Comparison of ENCODE assay signal across 9 cellular contexts in genomic region chr11:59611570-59612565, GRCh38. TPM values are rescaled to one million over a fixed set of nuclear protein-coding genes. Genes with fewer than 3 reads are reported as not detected.
DNase-seq lines count a peak whose midpoint lies in the region; ATAC-seq, FAIRE-seq and TF ChIP-seq lines count a peak whose summit lies in the region.
"Had no signal": no experiment of that assay in that cellular context is flagged by ENCODE, and none has a peak within 500 bp of the region (broad histone marks: within the 10 kb centered on the region; RNA-seq: fewer than 3 reads in every experiment).

No MANE protein-coding gene starts in this region.

- peaks cover 68% of the 10 kb centered on the region for H3K79me2 ChIP-seq in K562 (ENCODE audit: control insufficient read depth, insufficient read depth, low read length)

- FAIRE-seq in K562 (lab: Jason Lieb, UNC) = no peak

- peaks cover 68% of the 10 kb centered on the region for H3K36me3 ChIP-seq in K562 (ENCODE audit: control insufficient read depth, insufficient read depth, low read length)

- no peak overlapping the region for H3K4me3 ChIP-seq in K562

- peak; percentile 1 for DNase-seq in COR-L47 (lab: John Stamatoyannopoulos, UW)
- DNase-seq in NCI-H1105 treated with DMSO at 0.1 percent for 48 hours (lab: John Stamatoyannopoulos, UW) = peak; percentile 84
- no peak for DNase-seq in K562 (ENCODE audit: extremely low read depth in 1 of 4, low spot score in 3 of 4)
- peak; percentile 86 for DNase-seq in myocyte (ENCODE audit: low read depth)
- no peak for DNase-seq in activated CD8-positive, alpha-beta memory T cell treated with anti-CD3 and anti-CD28 coated beads for 24 hours
- DNase-seq in activated CD8-positive, alpha-beta memory T cell treated with anti-CD3 and anti-CD28 coated beads, Interleukin-2, amount 50 U/mL, for 48 hours = no peak
- DNase-seq: central memory CD4-positive, alpha-beta T cell had no signal

- POLR2A ChIA-PET in K562 (lab: Yijun Ruan, JAX) = interaction anchor here (0.9 to 1.3 kb wide), 12 partner anchors 8 to 70 kb away, joined by 3 to 4 read pairs (median 3); partner anchors contain the start of gene PATL1

- no peak; the same call in 1 of the 2 replicates for TF ChIP-seq POLR2A in K562 (conservative IDR thresholded peaks at IDR 0.05)

- H3K27me3 ChIP-seq in K562 (ENCODE audit: control insufficient read depth in 2 of 2, insufficient read depth in 2 of 2, low read length in 2 of 2) = no peaks in the 10 kb centered on the region

- 62% methylated on average over 6 of the region's 6 CpGs for WGBS in K562 (ENCODE audit: insufficient coverage, low coverage, missing lambda C conversion rate)

- no peak for ATAC-seq in K562
- no peak for ATAC-seq in HG02884 (IDR thresholded peaks at IDR 0.05; ENCODE audit: unreplicated experiment)
- ATAC-seq in GM19452 (IDR thresholded peaks at IDR 0.05; ENCODE audit: unreplicated experiment) = no peak

- peaks cover 3 to 26% of the 10 kb centered on the region in 2 experiments; a peak in 4 of 5 replicates for H3K4me1 ChIP-seq in K562 (replicated peaks in 1 of 2; ENCODE audit: control insufficient read depth in 2 of 2, insufficient read depth in 2 of 2, low read length in 2 of 2)

- no peaks in the 10 kb centered on the region for H3K9me3 ChIP-seq in K562 (replicated peaks; ENCODE audit: control insufficient read depth, insufficient read depth, low read depth, low read length)

- H4K20me1 ChIP-seq in K562 (replicated peaks; ENCODE audit: control insufficient read depth, insufficient read depth, low read length) = peaks cover 6% of the 10 kb centered on the region; the same call in 1 of the 2 replicates

- H3K4me2 ChIP-seq in K562 (ENCODE audit: insufficient read depth, low read length) = no peak overlapping the region

- H3K27ac ChIP-seq in K562 (ENCODE audit: extremely low read depth, low read depth, low read length) = no peak overlapping the region

- BruUV-seq in K562 (replicated peaks; lab: Mats Ljungman, UMichigan) = no TSS peak

- intact Hi-C loops in K562 (cut with micrococcal nuclease) = no loop called here

- TF ChIP-seq EP300 in K562 (IDR thresholded peaks at IDR 0.05; ENCODE audit: low read length) = no peak

- no peak overlapping the region for H2AFZ ChIP-seq in K562 (ENCODE audit: low read depth, low read length)

- TF ChIP-seq CTCF in K562 (IDR thresholded peaks at IDR 0.05 in 2 of 3, conservative IDR thresholded peaks at IDR 0.05 in 1 of 3; ENCODE audit: insufficient read depth in 2 of 3, low read depth in 1 of 3, low read length in 3 of 3) = no peak

- CTCF ChIA-PET in K562 (lab: Yijun Ruan, JAX; ENCODE audit: low intra/inter-chr PET ratio) = interaction anchor here (0.6 kb wide), 1 partner anchor 1787 kb away, joined by 3 read pairs; no protein-coding TSS in a partner anchor

- no peak overlapping the region for H3K9ac ChIP-seq in K562 (ENCODE audit: insufficient read depth in 1 of 2, low read depth in 2 of 2, low read length in 2 of 2)

- H3K9me1 ChIP-seq in K562 (ENCODE audit: control insufficient read depth, insufficient read depth, low read length) = no peaks in the 10 kb centered on the region

- in situ Hi-C loops in K562 (cut with MboI) = no loop called here

- TF ChIP-seq RAD21 in K562 (CRISPR knock-in tag; conservative IDR thresholded peaks at IDR 0.05 in 1 of 2, IDR thresholded peaks at IDR 0.05 in 1 of 2) = no peak

TF ChIP-seq in K562, 482 proteins besides CTCF, POLR2A, EP300 and RAD21 (continues in another document):
- TF ChIP-seq RFX5 (IDR thresholded peaks at IDR 0.05; ENCODE audit: low read depth, low read length) (no peak), CGGBP1 (CRISPR knock-in tag; IDR thresholded peaks at IDR 0.05) (no peak), MEF2D (tag; conservative IDR thresholded peaks at IDR 0.05; ENCODE audit: low read depth) (peak; percentile 59; the same call in 1 of the 2 replicates), MITF (IDR thresholded peaks at IDR 0.05) (no peak), EGR1 (conservative IDR thresholded peaks at IDR 0.05) (no peak), NFE2 (IDR thresholded peaks at IDR 0.05; ENCODE audit: low read depth) (no peak), TEAD4 (IDR thresholded peaks at IDR 0.05; ENCODE audit: low read length) (peak; percentile 7; the same call in 1 of the 2 replicates), TEAD4 (CRISPR knock-in tag; IDR thresholded peaks at IDR 0.05; ENCODE audit: borderline replicate concordance) (no peak), ZNF431 (CRISPR knock-in tag; IDR thresholded peaks at IDR 0.05) (no peak), SREBF2 (CRISPR knock-in tag; IDR thresholded peaks at IDR 0.05) (no peak), SRSF9 (IDR thresholded peaks at IDR 0.05; ENCODE audit: borderline replicate concordance, low read depth, low read length) (no peak), ZBED1 (IDR thresholded peaks at IDR 0.05) (no peak)

RNA-seq across cellular contexts. Expression of gene OSBP, which starts 3.7 kb away (rescaled TPM):
- 83.9 and 124 TPM in 2 replicates for total RNA-seq in K562 (2011; cell fraction: chromatin; rRNA removed; ENCODE audit: low replicate concordance)
- total RNA-seq in K562 (2011; cell fraction: nucleolus; rRNA removed) = 40.2 and 44.9 TPM in 2 replicates
- 62.0 and 71.9 TPM in 2 replicates for total RNA-seq in K562 (2011; cell fraction: nucleoplasm; rRNA removed)
- total RNA-seq in K562 (2014; rRNA removed) (22.2 and 28.7 TPM in 2 replicates), K562 (2014; rRNA removed; fragmentation: Illumina TruSeq; extraction: Trizol) (33.3 and 36.1 TPM in 2 replicates), K562 (2015; rRNA removed; fragmentation: Illumina TruSeq; extraction: Trizol) (28.7 and 28.9 TPM in 2 replicates), K562 (2021) (37.7 and 44.3 TPM in 2 replicates), myocyte (23.1 and 28.1 TPM in 2 replicates)
- polyA plus RNA-seq in K562 (2011; rRNA removed) (33.9 and 37.2 TPM in 2 replicates), K562 (2014; fragmentation: Illumina TruSeq; extraction: Trizol) (46.9 and 49.0 TPM in 2 replicates), K562 (2014; fragmentation: Nextera tagmentation; extraction: Ambion mirVana) (10 to 100 TPM; 11.7 to 11.9 TPM), K562 (2014; rRNA removed) (24.5 and 27.8 TPM in 2 replicates)
- polyA plus RNA-seq in K562 (2011; cell fraction: cytosol; rRNA removed) = 11.6 and 27.0 TPM in 2 replicates
- polyA plus RNA-seq in K562 (2011; cell fraction: nucleus; rRNA removed) = 34.6 and 56.6 TPM in 2 replicates
- 28.0 and 32.7 TPM in 2 replicates for polyA plus RNA-seq in K562 (2012)
- 54.3 and 63.2 TPM in 2 replicates for polyA minus RNA-seq in K562 (2011; rRNA and poly(A)+ RNA removed)
- polyA minus RNA-seq in K562 (2011; cell fraction: cytosol; rRNA and poly(A)+ RNA removed) = 32.7 and 32.9 TPM in 2 replicates
- polyA minus RNA-seq in K562 (2011; cell fraction: nucleus; rRNA and poly(A)+ RNA removed) = 16.8 and 30.8 TPM in 2 replicates
- 28.0 TPM for polyA plus RNA-seq in myocyte (2012)

RNA-seq across cellular contexts. Expression of gene PATL1, which starts 57.0 kb away (rescaled TPM):
- 41.9 and 63.3 TPM in 2 replicates for total RNA-seq in K562 (2011; cell fraction: chromatin; rRNA removed; ENCODE audit: low replicate concordance)
- 16.7 and 17.6 TPM in 2 replicates for total RNA-seq in K562 (2011; cell fraction: nucleolus; rRNA removed)
- 33.9 and 51.9 TPM in 2 replicates for total RNA-seq in K562 (2011; cell fraction: nucleoplasm; rRNA removed)
- total RNA-seq in K562 (2014; rRNA removed) = 7.7 and 8.8 TPM in 2 replicates
- total RNA-seq in K562 (2014; rRNA removed; fragmentation: Illumina TruSeq; extraction: Trizol) = 14.8 and 18.4 TPM in 2 replicates
- 16.4 and 16.9 TPM in 2 replicates for total RNA-seq in K562 (2015; rRNA removed; fragmentation: Illumina TruSeq; extraction: Trizol)
- total RNA-seq in K562 (2021) = 27.3 and 30.2 TPM in 2 replicates
- polyA plus RNA-seq in K562 (2011; rRNA removed) = 34.1 and 38.4 TPM in 2 replicates
- 34.2 and 50.2 TPM in 2 replicates for polyA plus RNA-seq in K562 (2011; cell fraction: cytosol; rRNA removed)
- polyA plus RNA-seq in K562 (2011; cell fraction: nucleus; rRNA removed) = 38.1 and 48.4 TPM in 2 replicates
- 25.5 and 37.2 TPM in 2 replicates for polyA plus RNA-seq in K562 (2012)
- polyA plus RNA-seq in K562 (2014; fragmentation: Illumina TruSeq; extraction: Trizol) = 43.4 and 48.0 TPM in 2 replicates
- 1 to 10 TPM; 3.2 to 5.0 TPM for polyA plus RNA-seq in K562 (2014; fragmentation: Nextera tagmentation; extraction: Ambion mirVana)
- 19.4 and 23.3 TPM in 2 replicates for polyA plus RNA-seq in K562 (2014; rRNA removed)
- polyA minus RNA-seq in K562 (2011; rRNA and poly(A)+ RNA removed) = 29.4 and 30.5 TPM in 2 replicates
- polyA minus RNA-seq in K562 (2011; cell fraction: cytosol; rRNA and poly(A)+ RNA removed) = 13.4 and 17.4 TPM in 2 replicates
- polyA minus RNA-seq in K562 (2011; cell fraction: nucleus; rRNA and poly(A)+ RNA removed) = 13.1 and 23.9 TPM in 2 replicates
- 18.2 and 18.3 TPM in 2 replicates for total RNA-seq in myocyte
- 28.4 TPM for polyA plus RNA-seq in myocyte (2012)

Comparison
In these comparisons a context has a peak if more than half of its experiments do, and no peak if none do; other contexts are left out.
1. DNase-seq: peak in COR-L47 (single experiment), NCI-H1105 treated with DMSO at 0.1 percent for 48 hours (single experiment) and myocyte (single experiment); none in K562 (0 of 4), activated CD8-positive, alpha-beta memory T cell treated with anti-CD3 and anti-CD28 coated beads for 24 hours (single experiment) and activated CD8-positive, alpha-beta memory T cell treated with anti-CD3 and anti-CD28 coated beads, Interleukin-2, amount 50 U/mL, for 48 hours (single experiment).